8 cellular contexts compared by ENCODE assay signal in the genomic region with DNA sequence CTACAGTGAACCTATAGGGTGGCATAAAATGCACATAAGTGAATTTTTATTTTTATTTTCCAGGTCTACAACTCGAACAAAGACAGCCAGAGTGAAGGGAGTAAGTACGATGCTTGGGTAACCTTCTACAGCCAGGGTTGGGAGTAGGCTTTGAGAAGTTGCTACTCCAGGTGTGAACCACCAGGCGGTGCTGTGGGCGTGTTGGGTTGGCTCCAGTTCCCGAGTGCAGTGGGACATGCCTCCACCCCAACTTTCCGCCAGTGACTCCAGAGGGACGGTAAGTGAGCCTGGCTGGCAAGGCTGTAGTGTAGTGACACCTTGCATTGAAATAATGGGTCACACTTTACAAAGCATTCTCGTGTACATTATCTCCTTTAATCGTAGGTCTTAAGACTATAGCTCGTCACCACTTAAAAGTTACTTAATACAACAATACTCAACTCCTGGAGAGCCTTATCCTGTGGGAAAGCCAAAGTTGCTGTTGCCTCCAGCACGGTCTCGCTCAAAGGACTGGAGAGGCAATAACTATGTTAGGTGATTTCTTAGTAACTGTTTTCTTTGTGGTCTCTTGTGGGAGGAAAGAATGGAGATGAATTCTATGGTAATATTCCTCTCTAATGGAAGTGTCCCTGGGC.
DNase-seq lines count a peak whose midpoint lies in the region; ATAC-seq and TF ChIP-seq lines count a peak whose summit lies in the region.

No MANE protein-coding gene starts in this region.

- no TSS peak for BruUV-seq in PC-3 (replicated peaks; lab: Mats Ljungman, UMichigan)

- H2AFZ ChIP-seq in PC-3 (ENCODE audit: low read length), result no peak overlapping the region

- no peak for ATAC-seq in Right ventricle myocardium inferior
- ATAC-seq in PC-3, result no peak
- ATAC-seq in esophagus mucosa, result peak; percentile 53
- ATAC-seq in HG02610 (IDR thresholded peaks at IDR 0.05; ENCODE audit: unreplicated experiment), result no peak

- H3K9me3 ChIP-seq in cardiac muscle cell (ENCODE audit: low read depth) (no peaks in the 10 kb centered on the region), PC-3 (ENCODE audit: low read length) (no peaks in the 10 kb centered on the region)

- no peaks in the 10 kb centered on the region for H3K36me3 ChIP-seq in cardiac muscle cell
- no peaks in the 10 kb centered on the region for H3K36me3 ChIP-seq in PC-3 (ENCODE audit: low read depth, low read length)

- H3K9ac ChIP-seq in PC-3 (ENCODE audit: low read length), result no peak overlapping the region

- no peaks in the 10 kb centered on the region for H3K27me3 ChIP-seq in cardiac muscle cell
- H3K27me3 ChIP-seq in PC-3 (ENCODE audit: low read length), result no peaks in the 10 kb centered on the region

- CTCF ChIA-PET in PC-3 (lab: Charles Lee), result no interaction called here

- peak; percentile 22 to 73 for DNase-seq in cardiac muscle cell (ENCODE audit: low read depth in 1 of 2, low spot score in 1 of 2)
- no peak for DNase-seq in Right ventricle myocardium inferior (ENCODE audit: missing footprints)
- DNase-seq in PC-3, result peak; percentile 31
- peak; percentile 43 to 48 for DNase-seq in stimulated activated CD4-positive, alpha-beta T cell treated with anti-CD3 and anti-CD28 coated beads, Interleukin-4, amount 100 ng/mL, for 48 hours (ENCODE audit: low read depth in 2 of 2)
- DNase-seq in T1000 (lab: John Stamatoyannopoulos, UW), result no peak
- no peak for DNase-seq in DMS79 treated with DMSO at 0.1 percent for 48 hours (lab: John Stamatoyannopoulos, UW)

- TF ChIP-seq CTCF in cardiac muscle cell (IDR thresholded peaks at IDR 0.05; ENCODE audit: low read depth, low read length) (peak; percentile 47), PC-3 (conservative IDR thresholded peaks at IDR 0.05; ENCODE audit: low read depth, low read length) (peak; percentile 57)

- no peak overlapping the region for H3K4me2 ChIP-seq in PC-3 (ENCODE audit: low read length)

- POLR2A ChIA-PET in PC-3 (lab: Charles Lee; ENCODE audit: unreplicated experiment), result no interaction called here

- no peaks in the 10 kb centered on the region for H3K79me2 ChIP-seq in PC-3 (ENCODE audit: low read length)

- no peak overlapping the region for H3K27ac ChIP-seq in cardiac muscle cell
- H3K27ac ChIP-seq in PC-3 (ENCODE audit: low read length), result peak overlapping the region; percentile 7; the same call in 1 of the 2 replicates

- intact Hi-C loops in Right ventricle myocardium inferior (cut with DNase I), result no loop called here
- intact Hi-C loops in PC-3 (cut with micrococcal nuclease), result no loop called here

- H3K9me2 ChIP-seq in PC-3 (replicated peaks; ENCODE audit: low read length), result no peaks in the 10 kb centered on the region

- H4K20me1 ChIP-seq in PC-3 (ENCODE audit: low read length), result no peaks in the 10 kb centered on the region

- H3K4me3 ChIP-seq in cardiac muscle cell (no peak overlapping the region), PC-3 (ENCODE audit: low read length) (no peak overlapping the region)

- H3F3A ChIP-seq in PC-3 (ENCODE audit: low read length, unreplicated experiment), result no peaks in the 10 kb centered on the region

- H3K4me1 ChIP-seq in cardiac muscle cell (ENCODE audit: low read depth) (peaks cover 3% of the 10 kb centered on the region), PC-3 (ENCODE audit: insufficient read depth, low read length) (peaks cover 7% of the 10 kb centered on the region; the same call in 1 of the 2 replicates)

Comparison
In these comparisons a context has a peak if more than half of its experiments do, and no peak if none do; other contexts are left out.
1. DNase-seq: peak in cardiac muscle cell (2 of 2), PC-3 (single experiment) and stimulated activated CD4-positive, alpha-beta T cell treated with anti-CD3 and anti-CD28 coated beads, Interleukin-4, amount 100 ng/mL, for 48 hours (2 of 2); none in Right ventricle myocardium inferior (single experiment), T1000 (single experiment) and DMS79 treated with DMSO at 0.1 percent for 48 hours (single experiment).